In the genomic region with DNA sequence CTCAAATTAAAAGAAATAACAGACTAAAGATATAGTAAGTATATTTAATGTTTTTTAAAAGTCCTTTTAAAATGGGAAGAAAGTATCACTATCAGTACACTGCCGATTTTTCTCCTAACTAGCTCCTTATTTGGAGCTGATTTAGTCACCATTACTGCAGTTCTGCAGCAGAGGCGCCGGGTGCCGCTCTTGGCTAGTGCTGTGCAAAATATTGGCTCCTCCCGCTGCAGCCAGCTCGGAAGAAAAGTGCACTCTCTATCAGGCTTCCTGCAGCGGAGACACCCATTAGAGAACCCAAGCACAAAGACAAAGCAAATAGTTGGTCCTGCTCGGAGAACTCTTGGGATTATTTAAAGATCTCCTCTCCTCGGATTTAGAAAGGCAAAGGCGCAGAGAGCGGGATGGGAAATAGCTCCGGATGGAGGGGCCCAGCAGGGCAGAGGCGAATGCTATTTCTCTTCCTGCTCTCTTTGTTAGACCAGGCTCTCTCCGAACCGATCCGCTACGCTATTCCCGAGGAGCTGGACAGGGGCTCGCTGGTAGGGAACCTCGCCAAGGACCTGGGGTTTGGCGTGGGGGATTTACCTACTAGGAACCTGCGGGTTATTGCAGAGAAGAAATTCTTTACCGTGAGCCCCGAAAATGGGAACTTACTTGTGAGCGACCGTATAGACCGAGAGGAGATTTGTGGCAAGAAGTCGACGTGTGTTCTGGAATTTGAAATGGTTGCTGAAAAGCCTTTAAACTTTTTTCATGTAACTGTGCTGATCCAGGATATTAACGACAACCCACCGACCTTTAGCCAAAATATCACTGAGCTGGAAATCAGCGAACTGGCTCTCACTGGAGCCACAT, we compare ENCODE assay signal across 8 cellular contexts. TPM values are rescaled to one million over a fixed set of nuclear protein-coding genes. Genes with fewer than 3 reads are reported as not detected.
DNase-seq lines count a peak whose midpoint lies in the region; ATAC-seq lines count a peak whose summit lies in the region.

A gene (plus strand): TSS at position 249 of the 855 bp plus-strand sequence. CDS start 153 bp downstream, at position 402.

- H3K4me3 ChIP-seq in stomach smooth muscle (ENCODE audit: low read length in 2 of 2) = peak within 1 kb of the TSS; percentile 47 to 57

- peak; percentile 82 for ATAC-seq in HG03108 (IDR thresholded peaks at IDR 0.05; ENCODE audit: unreplicated experiment)

- peak within 1 kb of the TSS; percentile 48 for H3K4me3 Mint-ChIP-seq in activated CD4-positive, alpha-beta T cell treated with anti-CD3 and anti-CD28 coated beads, Interleukin-2, amount 10 ng/mL, durations not matched to agents 7 days and 5 days

- H3K4me1 ChIP-seq in stomach smooth muscle (ENCODE audit: control insufficient read depth, insufficient read depth, low read length) = peaks cover 4% of the 10 kb centered on the region

- peaks cover 34% of the 10 kb centered on the region for H3K9me3 Mint-ChIP-seq in activated CD4-positive, alpha-beta T cell treated with anti-CD3 and anti-CD28 coated beads, Interleukin-2, amount 10 ng/mL, durations not matched to agents 7 days and 5 days

- no peaks in the 10 kb centered on the region for H3K27me3 ChIP-seq in stomach smooth muscle (ENCODE audit: control insufficient read depth in 1 of 2, insufficient read depth in 2 of 2, low read length in 2 of 2)

- H3K27ac ChIP-seq in stomach smooth muscle (ENCODE audit: low read length) = no peak within 1 kb of the TSS

- peaks cover 45 to 70% of the 10 kb centered on the region in 2 donors for H3K9me3 ChIP-seq in stomach smooth muscle (ENCODE audit: control insufficient read depth in 2 of 2, low read length in 2 of 2)

- H3K36me3 Mint-ChIP-seq in activated CD4-positive, alpha-beta T cell treated with anti-CD3 and anti-CD28 coated beads, Interleukin-2, amount 10 ng/mL, durations not matched to agents 7 days and 5 days (ENCODE audit: low read depth) = peaks cover 6% of the 10 kb centered on the region

- peaks cover 53% of the 10 kb centered on the region for H3K27me3 Mint-ChIP-seq in activated CD4-positive, alpha-beta T cell treated with anti-CD3 and anti-CD28 coated beads, Interleukin-2, amount 10 ng/mL, durations not matched to agents 7 days and 5 days

- CTCF ChIA-PET in activated CD4-positive, alpha-beta T cell treated with anti-CD3 and anti-CD28 coated beads, Interleukin-2, amount 10 ng/mL, durations not matched to agents 7 days and 5 days (lab: Charles Lee) = interaction anchor here (0.6 to 3.0 kb wide), 14 partner anchors 13 to 194 kb away, joined by 3 to 11 read pairs (median 4); a partner anchor contains a TSS

- peak; percentile 11 for DNase-seq in stimulated activated CD8-positive, alpha-beta memory T cell treated with anti-CD3 and anti-CD28 coated beads, Interleukin-15, amount 100 ng/mL, for 1 hour (ENCODE audit: low read depth)
- DNase-seq in stimulated activated CD8-positive, alpha-beta memory T cell treated with anti-CD3 and anti-CD28 coated beads, Interleukin-4, amount 100 ng/mL, for 48 hours = no peak
- DNase-seq in activated CD4-positive, alpha-beta T cell treated with anti-CD3 and anti-CD28 coated beads, Interleukin-2, amount 10 ng/mL, durations not matched to agents 7 days and 5 days = no peak
- DNase-seq in globus pallidus (ENCODE audit: low spot score) (peak; percentile 17), amniotic stem cell (lab: John Stamatoyannopoulos, UW) (no peak), RKO (ENCODE audit: low spot score) (no peak)

- no peak within 1 kb of the TSS for H3K9ac ChIP-seq in stomach smooth muscle (ENCODE audit: low read length in 2 of 2)

- H3K27ac Mint-ChIP-seq in activated CD4-positive, alpha-beta T cell treated with anti-CD3 and anti-CD28 coated beads, Interleukin-2, amount 10 ng/mL, durations not matched to agents 7 days and 5 days = no peak within 1 kb of the TSS

- peaks cover 4% of the 10 kb centered on the region for H3K4me1 Mint-ChIP-seq in activated CD4-positive, alpha-beta T cell treated with anti-CD3 and anti-CD28 coated beads, Interleukin-2, amount 10 ng/mL, durations not matched to agents 7 days and 5 days

- H3K36me3 ChIP-seq in stomach smooth muscle (ENCODE audit: control insufficient read depth in 2 of 2, insufficient read depth in 2 of 2, low read length in 2 of 2) = peaks cover 0 to 2% of the 10 kb centered on the region in 2 donors

- POLR2A ChIA-PET in activated CD4-positive, alpha-beta T cell treated with anti-CD3 and anti-CD28 coated beads, Interleukin-2, amount 10 ng/mL, durations not matched to agents 7 days and 5 days (lab: Charles Lee) = no interaction called here

RNA-seq across cellular contexts. Expression of the gene that starts here (rescaled TPM):
- under 1 TPM in 1 of 2 experiments, not detected in 1; 0.12 TPM for total RNA-seq in activated CD4-positive, alpha-beta T cell treated with anti-CD3 and anti-CD28 coated beads, Interleukin-2, amount 10 ng/mL, durations not matched to agents 7 days and 5 days

Comparison
In these comparisons a context has a peak if more than half of its experiments do, and no peak if none do; other contexts are left out.
1. DNase-seq: peak in stimulated activated CD8-positive, alpha-beta memory T cell treated with anti-CD3 and anti-CD28 coated beads, Interleukin-15, amount 100 ng/mL, for 1 hour (single experiment) and globus pallidus (single experiment); none in stimulated activated CD8-positive, alpha-beta memory T cell treated with anti-CD3 and anti-CD28 coated beads, Interleukin-4, amount 100 ng/mL, for 48 hours (single experiment), activated CD4-positive, alpha-beta T cell treated with anti-CD3 and anti-CD28 coated beads, Interleukin-2, amount 10 ng/mL, durations not matched to agents 7 days and 5 days (single experiment), amniotic stem cell (single experiment) and RKO (single experiment).